ENCODE assay signal across 1 cellular context in genomic region chr6:40789143-40789764, GRCh38.
TF ChIP-seq lines count a peak whose summit lies in the region.

No MANE protein-coding gene starts in this region.

TF ChIP-seq in SK-N-SH treated with all-trans-retinoic acid at 6 μM for 48 hours, 23 proteins besides CTCF, POLR2A, EP300 and RAD21 (continued from another document):
- TF ChIP-seq ISL1 (CRISPR knock-in tag; IDR thresholded peaks at IDR 0.05): 0 out of 2 replicates have a peak, but pooled peaks have one; percentile 31
- TF ChIP-seq, protein P1, sequence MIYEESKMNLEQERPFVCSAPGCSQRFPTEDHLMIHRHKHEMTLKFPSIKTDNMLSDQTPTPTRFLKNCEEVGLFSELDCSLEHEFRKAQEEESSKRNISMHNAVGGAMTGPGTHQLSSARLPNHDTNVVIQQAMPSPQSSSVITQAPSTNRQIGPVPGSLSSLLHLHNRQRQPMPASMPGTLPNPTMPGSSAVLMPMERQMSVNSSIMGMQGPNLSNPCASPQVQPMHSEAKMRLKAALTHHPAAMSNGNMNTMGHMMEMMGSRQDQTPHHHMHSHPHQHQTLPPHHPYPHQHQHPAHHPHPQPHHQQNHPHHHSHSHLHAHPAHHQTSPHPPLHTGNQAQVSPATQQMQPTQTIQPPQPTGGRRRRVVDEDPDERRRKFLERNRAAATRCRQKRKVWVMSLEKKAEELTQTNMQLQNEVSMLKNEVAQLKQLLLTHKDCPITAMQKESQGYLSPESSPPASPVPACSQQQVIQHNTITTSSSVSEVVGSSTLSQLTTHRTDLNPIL (CRISPR knock-in tag; IDR thresholded peaks at IDR 0.05; ENCODE audit: low read depth): no peak
